ENCODE assay signal across 19 cellular contexts in genomic region chr14:41743140-41743539, GRCh38.
DNase-seq lines count a peak whose midpoint lies in the region; ATAC-seq and TF ChIP-seq lines count a peak whose summit lies in the region.
"Had no signal": no experiment of that assay in that cellular context is flagged by ENCODE, and none has a peak within 500 bp of the region (broad histone marks: within the 10 kb centered on the region; RNA-seq: fewer than 3 reads in every experiment).

No MANE protein-coding gene starts in this region.

- CTCF ChIA-PET in T-cell (lab: Charles Lee) (no interaction called here), RWPE1 (lab: Yijun Ruan, JAX) (no interaction called here)
- CTCF ChIA-PET in CD8-positive, alpha-beta T cell (lab: Charles Lee): no interaction called here

- H3K9ac ChIP-seq in Karpas-422 (ENCODE audit: low read length): no peak overlapping the region
- H3K9ac ChIP-seq: BLaER1 treated with 17β-estradiol and CSF1 and Interleukin-3, amounts not matched to agents 10 nM and 100 nM had no signal

- WGBS in right cardiac atrium: 82% methylated on average over 2 of the region's 2 CpGs

- H3K27ac ChIP-seq in Karpas-422 (ENCODE audit: low read length) (no peak overlapping the region), RWPE1 (no peak overlapping the region), right cardiac atrium (ENCODE audit: low read length) (no peak overlapping the region)
- no peak overlapping the region for H3K27ac ChIP-seq in CD8-positive, alpha-beta T cell (ENCODE audit: low read depth, low read length)
- H3K27ac ChIP-seq: BLaER1 treated with 17β-estradiol and CSF1 and Interleukin-3, amounts not matched to agents 10 nM and 100 nM had no signal

- POLR2A ChIA-PET in activated naive CD8-positive, alpha-beta T cell treated with anti-CD3 and anti-CD28 coated beads, Interleukin-2, amount 10 ng/mL, durations not matched to agents 7 days and 5 days (lab: Charles Lee): no interaction called here
- POLR2A ChIA-PET in T-cell (lab: Charles Lee): no interaction called here
- POLR2A ChIA-PET in RWPE1 (lab: Yijun Ruan, JAX; ENCODE audit: low non-redundant PET): no interaction called here
- POLR2A ChIA-PET in CD8-positive, alpha-beta T cell (lab: Charles Lee): no interaction called here

- H3K27me3 Mint-ChIP-seq in activated naive CD8-positive, alpha-beta T cell treated with anti-CD3 and anti-CD28 coated beads, Interleukin-2, amount 10 ng/mL, durations not matched to agents 7 days and 5 days: no peaks in the 10 kb centered on the region
- no peaks in the 10 kb centered on the region for H3K27me3 Mint-ChIP-seq in activated naive CD8-positive, alpha-beta T cell treated with anti-CD3 and anti-CD28 coated beads, Interleukin-2, amount 50 U/mL, for 24 hours
- H3K27me3 Mint-ChIP-seq in T-cell: no peaks in the 10 kb centered on the region
- no peaks in the 10 kb centered on the region for H3K27me3 Mint-ChIP-seq in CD8-positive, alpha-beta T cell (ENCODE audit: low read depth)
- H3K27me3 Mint-ChIP-seq: B cell, IgD-negative memory B cell had no signal

- peaks cover 8% of the 10 kb centered on the region for H3K4me1 Mint-ChIP-seq in activated naive CD8-positive, alpha-beta T cell treated with anti-CD3 and anti-CD28 coated beads, Interleukin-2, amount 10 ng/mL, durations not matched to agents 7 days and 5 days
- H3K4me1 Mint-ChIP-seq in activated naive CD8-positive, alpha-beta T cell treated with anti-CD3 and anti-CD28 coated beads, Interleukin-2, amount 50 U/mL, for 24 hours: peaks cover 6% of the 10 kb centered on the region
- peaks cover 6 to 19% (median 18%) of the 10 kb centered on the region in 3 donors for H3K4me1 Mint-ChIP-seq in T-cell
- peaks cover 15% of the 10 kb centered on the region for H3K4me1 Mint-ChIP-seq in CD8-positive, alpha-beta T cell (ENCODE audit: low read depth)

- intact Hi-C loops in right cardiac atrium (cut with DNase I): no loop called here
- intact Hi-C loops in CD8-positive, alpha-beta T cell (cut with DNase I, micrococcal nuclease): no loop called here

- H3K9me2 ChIP-seq in Karpas-422 (replicated peaks; ENCODE audit: insufficient read depth, low read length): no peaks in the 10 kb centered on the region

- no peak for DNase-seq in activated naive CD8-positive, alpha-beta T cell treated with anti-CD3 and anti-CD28 coated beads, Interleukin-2, amount 10 ng/mL, durations not matched to agents 7 days and 5 days
- DNase-seq in activated naive CD8-positive, alpha-beta T cell treated with anti-CD3 and anti-CD28 coated beads, Interleukin-2, amount 50 U/mL, for 24 hours: no peak
- DNase-seq in Karpas-422: no peak
- DNase-seq in T-cell: no peak
- DNase-seq in RWPE1 (ENCODE audit: low spot score): no peak
- no peak for DNase-seq in right cardiac atrium
- no peak for DNase-seq in CD8-positive, alpha-beta T cell
- DNase-seq: 8988T, DMS153, DMS79, GDM1, GOT3, H7, HFFc6 had no signal

- ATAC-seq in activated naive CD8-positive, alpha-beta T cell treated with anti-CD3 and anti-CD28 coated beads, Interleukin-2, amount 10 ng/mL, durations not matched to agents 7 days and 5 days (ENCODE audit: low read depth): peak; percentile 50
- no peak for ATAC-seq in activated naive CD8-positive, alpha-beta T cell treated with anti-CD3 and anti-CD28 coated beads, Interleukin-2, amount 50 U/mL, for 24 hours
- ATAC-seq in T-cell (replicated peaks in 1 of 4): no peak
- no peak for ATAC-seq in right cardiac atrium
- no peak for ATAC-seq in CD8-positive, alpha-beta T cell
- ATAC-seq: HCT116, HepG2 had no signal

- TF ChIP-seq CTCF in RWPE1 (conservative IDR thresholded peaks at IDR 0.05; ENCODE audit: low read depth): no peak
- TF ChIP-seq CTCF in CD8-positive, alpha-beta T cell (IDR thresholded peaks at IDR 0.05): no peak

- H4K20me1 ChIP-seq in Karpas-422 (ENCODE audit: insufficient read depth, low read depth, low read length): no peaks in the 10 kb centered on the region
- H4K20me1 ChIP-seq: BLaER1 treated with 17β-estradiol and CSF1 and Interleukin-3, amounts not matched to agents 10 nM and 100 nM had no signal

- no peak overlapping the region for H3K27ac Mint-ChIP-seq in activated naive CD8-positive, alpha-beta T cell treated with anti-CD3 and anti-CD28 coated beads, Interleukin-2, amount 10 ng/mL, durations not matched to agents 7 days and 5 days
- no peak overlapping the region for H3K27ac Mint-ChIP-seq in activated naive CD8-positive, alpha-beta T cell treated with anti-CD3 and anti-CD28 coated beads, Interleukin-2, amount 50 U/mL, for 24 hours
- no peak overlapping the region for H3K27ac Mint-ChIP-seq in T-cell
- no peak overlapping the region for H3K27ac Mint-ChIP-seq in CD8-positive, alpha-beta T cell
- H3K27ac Mint-ChIP-seq: B cell, HFFc6, IgD-negative memory B cell had no signal

- peak overlapping the region; percentile 21 for H3K4me2 ChIP-seq in Karpas-422 (ENCODE audit: low read depth, low read length, poor library complexity, severe bottlenecking)
- H3K4me2 ChIP-seq: BLaER1 treated with 17β-estradiol and CSF1 and Interleukin-3, amounts not matched to agents 10 nM and 100 nM had no signal

- H3K36me3 Mint-ChIP-seq in activated naive CD8-positive, alpha-beta T cell treated with anti-CD3 and anti-CD28 coated beads, Interleukin-2, amount 10 ng/mL, durations not matched to agents 7 days and 5 days: peaks cover 3% of the 10 kb centered on the region
- no peaks in the 10 kb centered on the region for H3K36me3 Mint-ChIP-seq in activated naive CD8-positive, alpha-beta T cell treated with anti-CD3 and anti-CD28 coated beads, Interleukin-2, amount 50 U/mL, for 24 hours (ENCODE audit: low read depth)
- H3K36me3 Mint-ChIP-seq in T-cell: peaks cover 3% of the 10 kb centered on the region
- H3K36me3 Mint-ChIP-seq in CD8-positive, alpha-beta T cell: no peaks in the 10 kb centered on the region
- H3K36me3 Mint-ChIP-seq: IgD-negative memory B cell had no signal

- H3K4me3 Mint-ChIP-seq in activated naive CD8-positive, alpha-beta T cell treated with anti-CD3 and anti-CD28 coated beads, Interleukin-2, amount 10 ng/mL, durations not matched to agents 7 days and 5 days: no peak overlapping the region
- H3K4me3 Mint-ChIP-seq in activated naive CD8-positive, alpha-beta T cell treated with anti-CD3 and anti-CD28 coated beads, Interleukin-2, amount 50 U/mL, for 24 hours: no peak overlapping the region
- peak overlapping the region in 2 of 3 donors; percentile 10 to 17 for H3K4me3 Mint-ChIP-seq in T-cell
- H3K4me3 Mint-ChIP-seq in CD8-positive, alpha-beta T cell: no peak overlapping the region
- H3K4me3 Mint-ChIP-seq: B cell, HFFc6, IgD-negative memory B cell had no signal

- H3K36me3 ChIP-seq in Karpas-422 (ENCODE audit: insufficient read depth, low read length): no peaks in the 10 kb centered on the region
- no peaks in the 10 kb centered on the region for H3K36me3 ChIP-seq in CD8-positive, alpha-beta T cell (ENCODE audit: insufficient read depth, low read length)
- H3K36me3 ChIP-seq: BLaER1 treated with 17β-estradiol and CSF1 and Interleukin-3, amounts not matched to agents 10 nM and 100 nM had no signal

- peaks cover 6% of the 10 kb centered on the region for H3K9me3 Mint-ChIP-seq in activated naive CD8-positive, alpha-beta T cell treated with anti-CD3 and anti-CD28 coated beads, Interleukin-2, amount 10 ng/mL, durations not matched to agents 7 days and 5 days
- no peaks in the 10 kb centered on the region for H3K9me3 Mint-ChIP-seq in activated naive CD8-positive, alpha-beta T cell treated with anti-CD3 and anti-CD28 coated beads, Interleukin-2, amount 50 U/mL, for 24 hours
- peaks cover 0 to 8% (median 7%) of the 10 kb centered on the region in 3 donors for H3K9me3 Mint-ChIP-seq in T-cell
- H3K9me3 Mint-ChIP-seq in CD8-positive, alpha-beta T cell: peaks cover 7% of the 10 kb centered on the region

- H3K4me1 ChIP-seq in Karpas-422 (ENCODE audit: low read length): peaks cover 4% of the 10 kb centered on the region; the same call in 1 of the 2 replicates
- no peaks in the 10 kb centered on the region for H3K4me1 ChIP-seq in right cardiac atrium (ENCODE audit: control insufficient read depth, insufficient read depth, low read length)
- no peaks in the 10 kb centered on the region for H3K4me1 ChIP-seq in CD8-positive, alpha-beta T cell (ENCODE audit: insufficient read depth, low read length)

- no peaks in the 10 kb centered on the region for H3K9me3 ChIP-seq in Karpas-422 (ENCODE audit: low read length)
- no peaks in the 10 kb centered on the region for H3K9me3 ChIP-seq in right cardiac atrium (ENCODE audit: control insufficient read depth, low read length)
- no peaks in the 10 kb centered on the region for H3K9me3 ChIP-seq in CD8-positive, alpha-beta T cell (ENCODE audit: low read length)

- H3K27me3 ChIP-seq in Karpas-422 (ENCODE audit: low read length) (no peaks in the 10 kb centered on the region), right cardiac atrium (ENCODE audit: control insufficient read depth, insufficient read depth) (no peaks in the 10 kb centered on the region)
- no peaks in the 10 kb centered on the region for H3K27me3 ChIP-seq in CD8-positive, alpha-beta T cell (ENCODE audit: insufficient read depth, low read length)
- H3K27me3 ChIP-seq: BLaER1 treated with 17β-estradiol and CSF1 and Interleukin-3, amounts not matched to agents 10 nM and 100 nM had no signal

- H2AFZ ChIP-seq in Karpas-422 (ENCODE audit: low read length): peak overlapping the region; percentile 55

- no peaks in the 10 kb centered on the region for H3K79me2 ChIP-seq in Karpas-422 (ENCODE audit: low read length)

- H3K4me3 ChIP-seq in Karpas-422 (ENCODE audit: low read length) (no peak overlapping the region), right cardiac atrium (ENCODE audit: low read length) (no peak overlapping the region)
- H3K4me3 ChIP-seq in CD8-positive, alpha-beta T cell (ENCODE audit: low read depth, low read length): no peak overlapping the region
- H3K4me3 ChIP-seq: BLaER1 treated with 17β-estradiol and CSF1 and Interleukin-3, amounts not matched to agents 10 nM and 100 nM had no signal

Comparison
In these comparisons a context has a peak if more than half of its experiments do, and no peak if none do; other contexts are left out.
1. H3K4me3 Mint-ChIP-seq: peak in T-cell (2 of 3); none in activated naive CD8-positive, alpha-beta T cell treated with anti-CD3 and anti-CD28 coated beads, Interleukin-2, amount 10 ng/mL, durations not matched to agents 7 days and 5 days (single experiment), activated naive CD8-positive, alpha-beta T cell treated with anti-CD3 and anti-CD28 coated beads, Interleukin-2, amount 50 U/mL, for 24 hours (single experiment) and CD8-positive, alpha-beta T cell (single experiment).